ENCODE assay signal across 7 cellular contexts in the genomic region with DNA sequence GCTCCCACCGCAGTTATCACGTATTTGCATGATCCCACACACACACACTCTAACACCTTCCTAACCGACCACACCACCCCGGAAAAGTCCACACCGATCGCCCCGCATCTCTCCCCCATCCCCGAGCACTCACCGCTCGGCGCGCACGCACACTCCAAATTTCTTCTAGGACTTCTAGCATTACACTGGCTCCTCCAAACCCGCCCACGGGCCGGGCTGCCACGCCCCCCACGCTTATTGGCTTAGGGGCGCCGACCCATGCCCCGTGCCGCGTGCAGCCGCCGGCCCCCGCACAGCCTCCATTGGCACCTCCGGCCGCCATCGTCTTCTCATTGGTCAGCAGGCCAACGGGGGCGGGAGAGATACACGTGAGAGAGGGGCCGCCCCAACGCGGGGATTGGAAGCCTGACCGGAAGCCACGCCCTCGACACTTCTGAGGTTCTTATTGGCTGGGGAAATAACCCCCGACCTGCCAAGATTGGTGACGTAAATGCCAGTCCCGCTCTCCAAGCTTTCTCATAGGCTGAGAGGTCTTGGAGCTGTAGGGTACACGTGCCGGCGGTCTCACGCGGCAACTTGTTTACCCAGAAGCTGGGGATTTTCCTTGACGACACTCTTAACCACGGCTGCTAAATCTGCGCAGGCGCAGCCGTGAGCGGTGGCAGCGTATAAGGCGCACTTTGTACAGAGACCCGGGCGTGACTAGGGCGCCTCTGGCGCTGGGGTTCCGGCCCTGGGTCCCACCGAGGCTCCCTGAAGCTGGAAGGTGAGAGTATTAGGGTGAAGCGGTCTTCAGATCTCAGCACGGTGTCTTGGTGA. TPM values are rescaled to one million over a fixed set of nuclear protein-coding genes. Genes with fewer than 3 reads are reported as not detected.
A peak's percentile ranks its signal among the peaks of the same experiment; 100 is the strongest.
DNase-seq lines count a peak whose midpoint lies in the region; ATAC-seq, FAIRE-seq and TF ChIP-seq lines count a peak whose summit lies in the region.

No MANE protein-coding gene starts in this region.

- peaks cover 59% of the 10 kb centered on the region for H3K4me1 ChIP-seq in astrocyte (ENCODE audit: insufficient read depth, low read length)

- H3K4me3 Mint-ChIP-seq in astrocyte (ENCODE audit: unreplicated experiment) = no peak overlapping the region

- H3K4me2 ChIP-seq in astrocyte (ENCODE audit: low read length) = peak overlapping the region; percentile 96

- H3K4me3 ChIP-seq in astrocyte (ENCODE audit: insufficient read depth, low read depth, low read length) = peak overlapping the region; percentile 65

- no peaks in the 10 kb centered on the region for H3K27me3 Mint-ChIP-seq in astrocyte (ENCODE audit: low read depth, unreplicated experiment)

- peak; percentile 100 for DNase-seq in NCI-H1694 treated with DMSO at 0.1 percent for 48 hours (lab: John Stamatoyannopoulos, UW)
- peak; percentile 99 to 100 (median 100) for DNase-seq in T-helper 2 cell
- peak; percentile 100 for DNase-seq in astrocyte (ENCODE audit: low read depth)
- peak; percentile 100 for DNase-seq in hepatic stellate cell (ENCODE audit: low spot score)
- DNase-seq in renal cortical epithelial cell (ENCODE audit: low read depth) = peak; percentile 100

- H3K9ac ChIP-seq in astrocyte (ENCODE audit: low read length) = peak overlapping the region; percentile 91

- H3K9me3 ChIP-seq in astrocyte (ENCODE audit: insufficient read depth, low read depth, low read length) = no peaks in the 10 kb centered on the region

- peaks cover 20% of the 10 kb centered on the region for H3K79me2 ChIP-seq in astrocyte (ENCODE audit: insufficient read depth, low read length)

- peaks cover 11% of the 10 kb centered on the region for H3K36me3 ChIP-seq in astrocyte (ENCODE audit: insufficient read depth, low read length)

- no peaks in the 10 kb centered on the region for H3K9me3 Mint-ChIP-seq in astrocyte (ENCODE audit: unreplicated experiment)

- peaks cover 26% of the 10 kb centered on the region for H3K4me1 Mint-ChIP-seq in astrocyte (ENCODE audit: low read depth, unreplicated experiment)

- H3K27ac Mint-ChIP-seq in astrocyte (ENCODE audit: unreplicated experiment) = no peak overlapping the region

- TF ChIP-seq CTCF in astrocyte (IDR thresholded peaks at IDR 0.05; ENCODE audit: insufficient read depth, low read depth, low read length) = no peak

- peak; percentile 55 for FAIRE-seq in astrocyte (lab: Jason Lieb, UNC)

- peak overlapping the region; percentile 93 for H3K27ac ChIP-seq in astrocyte (ENCODE audit: low read depth, low read length)

- peaks cover 2% of the 10 kb centered on the region for H3K36me3 Mint-ChIP-seq in astrocyte (ENCODE audit: low read depth, unreplicated experiment)

- no peak overlapping the region for H2AFZ ChIP-seq in astrocyte (ENCODE audit: low read depth, low read length)

- no peaks in the 10 kb centered on the region for H3K27me3 ChIP-seq in astrocyte (ENCODE audit: insufficient read depth, low read length)

- peaks cover 35% of the 10 kb centered on the region for H4K20me1 ChIP-seq in astrocyte (ENCODE audit: insufficient read depth, low read length)

- peak; percentile 80 for ATAC-seq in GM18498 (IDR thresholded peaks at IDR 0.05; ENCODE audit: unreplicated experiment)
- peak; percentile 82 for ATAC-seq in HG02885 (IDR thresholded peaks at IDR 0.05; ENCODE audit: poor library complexity, unreplicated experiment)

RNA-seq across cellular contexts. Expression of gene PER1, which starts 4.2 kb away (rescaled TPM):
- total RNA-seq in astrocyte = 17.0 and 18.1 TPM in 2 replicates
- total RNA-seq in renal cortical epithelial cell = 4.3 and 34.5 TPM in 2 replicates

RNA-seq across cellular contexts. Expression of gene VAMP2, which starts 6.4 kb away (rescaled TPM):
- total RNA-seq in astrocyte = 28.0 and 31.3 TPM in 2 replicates
- 2.6 and 6.2 TPM in 2 replicates for total RNA-seq in renal cortical epithelial cell

RNA-seq across cellular contexts. Expression of gene TMEM107, which starts 19.8 kb away (rescaled TPM):
- total RNA-seq in astrocyte = 9.4 and 10.1 TPM in 2 replicates
- total RNA-seq in renal cortical epithelial cell = 22.7 and 24.0 TPM in 2 replicates

RNA-seq across cellular contexts. Expression of gene HES7, which starts 32.5 kb away (rescaled TPM):
- total RNA-seq in astrocyte (0.64 and 1.0 TPM in 2 replicates), renal cortical epithelial cell (not detected in 2 replicates)

RNA-seq across cellular contexts. Expression of gene BORCS6, which starts 33.6 kb away (rescaled TPM):
- total RNA-seq in astrocyte (5.7 and 6.6 TPM in 2 replicates), renal cortical epithelial cell (11.5 and 12.9 TPM in 2 replicates)

Comparison
In these comparisons a context has a peak if more than half of its experiments do, and no peak if none do; other contexts are left out.
1. Peak in every context shown above with its lines: DNase-seq, ATAC-seq, H3K4me3 ChIP-seq and H3K27ac ChIP-seq.